Comparison of ENCODE assay signal across 9 cellular contexts in the genomic region with DNA sequence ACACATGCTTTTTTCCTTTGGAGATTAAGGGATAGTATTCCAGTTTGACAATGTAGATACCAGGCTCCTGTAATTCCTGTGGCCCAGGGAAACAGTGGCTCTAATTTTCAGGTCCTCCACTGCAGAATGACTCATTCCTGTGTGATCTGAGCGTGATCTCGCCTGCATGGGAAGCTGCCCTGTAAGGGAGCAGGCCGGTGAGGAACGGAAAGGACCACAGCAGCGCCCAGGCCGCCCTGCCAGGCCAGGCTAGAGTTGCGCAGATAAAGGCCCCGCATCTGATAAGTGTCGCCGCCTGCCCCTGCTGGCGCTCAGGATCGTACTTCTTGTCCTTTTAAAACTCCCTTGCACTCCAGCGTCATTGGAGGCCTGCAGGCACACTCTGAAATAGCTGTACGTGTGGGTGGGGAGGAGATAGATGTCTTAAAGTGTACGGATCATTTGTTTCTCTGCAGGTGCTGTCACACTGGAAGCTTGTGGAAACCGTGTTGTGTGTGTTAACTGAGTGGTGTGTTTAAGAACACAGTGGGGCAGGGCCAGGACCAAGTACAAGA.
DNase-seq lines count a peak whose midpoint lies in the region; ATAC-seq, FAIRE-seq and TF ChIP-seq lines count a peak whose summit lies in the region.
"Had no signal": no experiment of that assay in that cellular context is flagged by ENCODE, and none has a peak within 500 bp of the region (broad histone marks: within the 10 kb centered on the region; RNA-seq: fewer than 3 reads in every experiment).

No MANE protein-coding gene starts in this region.

- no peak for FAIRE-seq in astrocyte (lab: Jason Lieb, UNC)

- H3K79me2 ChIP-seq in astrocyte (ENCODE audit: insufficient read depth, low read length), result peaks cover 69% of the 10 kb centered on the region

- no peaks in the 10 kb centered on the region for H3K9me3 Mint-ChIP-seq in astrocyte (ENCODE audit: unreplicated experiment)

- TF ChIP-seq CTCF in astrocyte (IDR thresholded peaks at IDR 0.05; ENCODE audit: insufficient read depth, low read depth, low read length), result no peak
- TF ChIP-seq CTCF in left ventricle myocardium inferior (IDR thresholded peaks at IDR 0.05; ENCODE audit: borderline replicate concordance), result no peak
- no peak for TF ChIP-seq CTCF in GM13977 (IDR thresholded peaks at IDR 0.05; ENCODE audit: extremely low read depth, insufficient read depth, missing control alignments)

- H3K9me3 ChIP-seq in astrocyte (ENCODE audit: insufficient read depth, low read depth, low read length) (no peaks in the 10 kb centered on the region), left ventricle myocardium inferior (replicated peaks) (no peaks in the 10 kb centered on the region)

- ATAC-seq in sciatic nerve (peak; percentile 60), HG03097 (IDR thresholded peaks at IDR 0.05; ENCODE audit: low FRiP score, unreplicated experiment) (no peak)

- H3K4me1 Mint-ChIP-seq in astrocyte (ENCODE audit: low read depth, unreplicated experiment), result peaks cover 54% of the 10 kb centered on the region

- DNase-seq in HCEC 1CT (peak; percentile 59), astrocyte (ENCODE audit: low read depth) (peak; percentile 96), left ventricle myocardium inferior (peak; percentile 71), sciatic nerve (ENCODE audit: low spot score) (no peak), GM13977 (ENCODE audit: low spot score) (no peak), NCI-H1694 treated with DMSO at 0.1 percent for 48 hours (lab: John Stamatoyannopoulos, UW) (no peak), NCI-H2081 treated with DMSO at 0.1 percent for 48 hours (lab: John Stamatoyannopoulos, UW) (no peak)
- DNase-seq: T-helper 1 cell had no signal

- H3K4me3 Mint-ChIP-seq in astrocyte (ENCODE audit: unreplicated experiment), result peak overlapping the region; percentile 58

- H3K4me3 ChIP-seq in astrocyte (ENCODE audit: insufficient read depth, low read depth, low read length), result no peak overlapping the region
- peak overlapping the region; percentile 61 for H3K4me3 ChIP-seq in left ventricle myocardium inferior

- H2AFZ ChIP-seq in astrocyte (ENCODE audit: low read depth, low read length), result no peak overlapping the region

- H3K27me3 ChIP-seq in astrocyte (ENCODE audit: insufficient read depth, low read length), result no peaks in the 10 kb centered on the region
- no peaks in the 10 kb centered on the region for H3K27me3 ChIP-seq in left ventricle myocardium inferior (ENCODE audit: low read depth)

- peak overlapping the region; percentile 99 for H3K27ac ChIP-seq in astrocyte (ENCODE audit: low read depth, low read length)
- H3K27ac ChIP-seq in left ventricle myocardium inferior (replicated peaks), result peak overlapping the region; percentile 94

- peaks cover 81% of the 10 kb centered on the region for H3K4me1 ChIP-seq in astrocyte (ENCODE audit: insufficient read depth, low read length)
- peaks cover 80% of the 10 kb centered on the region for H3K4me1 ChIP-seq in left ventricle myocardium inferior

- intact Hi-C loops in left ventricle myocardium inferior (cut with micrococcal nuclease), result loop anchor here (10.0 kb wide), 1 partner anchor 48 kb away; no protein-coding TSS in a partner anchor
- intact Hi-C loops in sciatic nerve (cut with DNase I), result no loop called here

- H3K27ac Mint-ChIP-seq in astrocyte (ENCODE audit: unreplicated experiment), result peak overlapping the region; percentile 91

- peaks cover 19% of the 10 kb centered on the region for H3K36me3 Mint-ChIP-seq in astrocyte (ENCODE audit: low read depth, unreplicated experiment)

- in situ Hi-C loops in GM13977 (cut with MboI; ENCODE audit: low pct_unique_long_range_greater_than_20kb, low sequenced_read_pairs, unreplicated experiment), result no loop called here

- H3K36me3 ChIP-seq in astrocyte (ENCODE audit: insufficient read depth, low read length) (peaks cover 40% of the 10 kb centered on the region), left ventricle myocardium inferior (peaks cover 4% of the 10 kb centered on the region)

- peak overlapping the region; percentile 73 for H3K4me2 ChIP-seq in astrocyte (ENCODE audit: low read length)

- peak overlapping the region; percentile 86 for H3K9ac ChIP-seq in astrocyte (ENCODE audit: low read length)

- no peaks in the 10 kb centered on the region for H4K20me1 ChIP-seq in astrocyte (ENCODE audit: insufficient read depth, low read length)

- no peaks in the 10 kb centered on the region for H3K27me3 Mint-ChIP-seq in astrocyte (ENCODE audit: low read depth, unreplicated experiment)

Comparison
In these comparisons a context has a peak if more than half of its experiments do, and no peak if none do; other contexts are left out.
1. DNase-seq: peak in HCEC 1CT (single experiment), astrocyte (single experiment) and left ventricle myocardium inferior (single experiment); none in sciatic nerve (single experiment), GM13977 (single experiment), NCI-H1694 treated with DMSO at 0.1 percent for 48 hours (single experiment) and NCI-H2081 treated with DMSO at 0.1 percent for 48 hours (single experiment).